In the genomic region with DNA sequence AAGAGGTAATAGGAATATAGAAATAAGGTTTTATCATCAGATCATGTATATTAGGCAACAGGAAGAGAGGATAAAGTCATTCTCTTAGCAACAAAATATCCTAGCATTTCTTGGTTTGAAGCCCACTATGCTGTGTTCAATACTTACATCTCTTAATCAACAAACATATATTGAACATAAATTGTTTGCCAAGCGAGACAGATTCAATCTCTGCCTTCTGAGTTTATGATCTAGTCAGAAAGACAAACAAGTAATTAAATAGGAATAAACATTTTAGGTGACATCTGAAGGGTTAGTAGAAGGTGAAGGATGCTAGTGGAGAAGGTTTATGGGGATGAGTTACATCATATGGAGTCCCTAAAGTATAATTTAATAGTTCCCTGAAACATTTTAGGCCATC, we compare ENCODE assay signal across 30 cellular contexts.
"Had no signal": no experiment of that assay in that cellular context is flagged by ENCODE, and none has a peak within 500 bp of the region (broad histone marks: within the 10 kb centered on the region; RNA-seq: fewer than 3 reads in every experiment).

No MANE protein-coding gene starts in this region.

- ATAC-seq: left colon; left lung; lower lobe of right lung; mucosa of descending colon; naive thymus-derived CD4-positive, alpha-beta T cell; natural killer cell treated with Interleukin-12 subunit alpha and Interleukin-12 subunit beta and Interleukin-15 and Interleukin-18, amount 100 ng/mL, for 72 hours; pancreas; right cardiac atrium; sciatic nerve; stimulated activated effector memory CD8-positive, alpha-beta T cell treated with anti-CD3 and anti-CD28 coated beads, Interleukin-12 subunit alpha, Interleukin-12 subunit beta, amount 100 ng/mL, for 72 hours; upper lobe of right lung had no signal

- H3K27me3 Mint-ChIP-seq: naive thymus-derived CD4-positive, alpha-beta T cell; natural killer cell treated with Interleukin-12 subunit alpha and Interleukin-12 subunit beta and Interleukin-15 and Interleukin-18, amount 100 ng/mL, for 72 hours; stimulated activated naive CD8-positive, alpha-beta T cell treated with anti-CD3 and anti-CD28 coated beads, Interleukin-15, Interleukin-2, amounts not matched to agents 100 ng/mL and 50 ng/mL, for 24 hours had no signal

- H3K4me3 Mint-ChIP-seq: immature natural killer cell; mesothelial cell of epicardium; stimulated activated effector memory CD8-positive, alpha-beta T cell treated with anti-CD3 and anti-CD28 coated beads, Interleukin-12 subunit alpha, Interleukin-12 subunit beta, amount 100 ng/mL, for 72 hours; stimulated activated naive CD8-positive, alpha-beta T cell treated with anti-CD3 and anti-CD28 coated beads, Interleukin-15, Interleukin-2, amounts not matched to agents 100 ng/mL and 50 ng/mL, for 24 hours had no signal

- H3K27ac ChIP-seq: lower lobe of right lung, pancreas, prostate gland, skin epidermis, suprapubic skin, thoracic aorta, tibial artery, upper lobe of right lung had no signal

- DNase-seq: hypothalamus; immature natural killer cell; kidney; left colon; left lung; lower lobe of right lung; mammary epithelial cell; mesendoderm; mucosa of descending colon; naive thymus-derived CD4-positive, alpha-beta T cell; nucleus accumbens; pancreas; posterior cingulate gyrus; retina; right cardiac atrium; spleen; stimulated activated CD4-positive, alpha-beta T cell treated with anti-CD3 and anti-CD28 coated beads, Interleukin-4, amount 100 ng/mL, for 24 hours; stimulated activated naive CD4-positive, alpha-beta T cell; tibial artery; trophoblast cell; upper lobe of right lung had no signal

- H3K9me3 Mint-ChIP-seq: immature natural killer cell; mesothelial cell of epicardium; naive thymus-derived CD4-positive, alpha-beta T cell; natural killer cell treated with Interleukin-12 subunit alpha and Interleukin-12 subunit beta and Interleukin-15 and Interleukin-18, amount 100 ng/mL, for 72 hours; stimulated activated effector memory CD8-positive, alpha-beta T cell treated with anti-CD3 and anti-CD28 coated beads, Interleukin-12 subunit alpha, Interleukin-12 subunit beta, amount 100 ng/mL, for 72 hours; stimulated activated naive CD8-positive, alpha-beta T cell treated with anti-CD3 and anti-CD28 coated beads, Interleukin-15, Interleukin-2, amounts not matched to agents 100 ng/mL and 50 ng/mL, for 24 hours had no signal

- H3K27me3 ChIP-seq: left lung, pancreas, spleen, suprapubic skin, tibial artery, upper lobe of right lung had no signal

- H3K4me1 ChIP-seq: lower lobe of right lung, prostate gland, suprapubic skin, tibial artery had no signal

- H3K9me3 ChIP-seq: left lung, lower lobe of right lung, mucosa of descending colon, pancreas, prostate gland, spleen, suprapubic skin, thoracic aorta, tibial artery, upper lobe of right lung had no signal

- H3K4me3 ChIP-seq: left lung, lower lobe of right lung, mucosa of descending colon, pancreas, prostate gland, skin epidermis, spleen, suprapubic skin, thoracic aorta, tibial artery, upper lobe of right lung had no signal

- H3K36me3 ChIP-seq: prostate gland, thoracic aorta had no signal

- H3K27ac Mint-ChIP-seq: immature natural killer cell; natural killer cell treated with Interleukin-12 subunit alpha and Interleukin-12 subunit beta and Interleukin-15 and Interleukin-18, amount 100 ng/mL, for 72 hours; stimulated activated effector memory CD8-positive, alpha-beta T cell treated with anti-CD3 and anti-CD28 coated beads, Interleukin-12 subunit alpha, Interleukin-12 subunit beta, amount 100 ng/mL, for 72 hours; stimulated activated naive CD8-positive, alpha-beta T cell treated with anti-CD3 and anti-CD28 coated beads, Interleukin-15, Interleukin-2, amounts not matched to agents 100 ng/mL and 50 ng/mL, for 24 hours had no signal
